1 cellular context compared by ENCODE assay signal in the genomic region with DNA sequence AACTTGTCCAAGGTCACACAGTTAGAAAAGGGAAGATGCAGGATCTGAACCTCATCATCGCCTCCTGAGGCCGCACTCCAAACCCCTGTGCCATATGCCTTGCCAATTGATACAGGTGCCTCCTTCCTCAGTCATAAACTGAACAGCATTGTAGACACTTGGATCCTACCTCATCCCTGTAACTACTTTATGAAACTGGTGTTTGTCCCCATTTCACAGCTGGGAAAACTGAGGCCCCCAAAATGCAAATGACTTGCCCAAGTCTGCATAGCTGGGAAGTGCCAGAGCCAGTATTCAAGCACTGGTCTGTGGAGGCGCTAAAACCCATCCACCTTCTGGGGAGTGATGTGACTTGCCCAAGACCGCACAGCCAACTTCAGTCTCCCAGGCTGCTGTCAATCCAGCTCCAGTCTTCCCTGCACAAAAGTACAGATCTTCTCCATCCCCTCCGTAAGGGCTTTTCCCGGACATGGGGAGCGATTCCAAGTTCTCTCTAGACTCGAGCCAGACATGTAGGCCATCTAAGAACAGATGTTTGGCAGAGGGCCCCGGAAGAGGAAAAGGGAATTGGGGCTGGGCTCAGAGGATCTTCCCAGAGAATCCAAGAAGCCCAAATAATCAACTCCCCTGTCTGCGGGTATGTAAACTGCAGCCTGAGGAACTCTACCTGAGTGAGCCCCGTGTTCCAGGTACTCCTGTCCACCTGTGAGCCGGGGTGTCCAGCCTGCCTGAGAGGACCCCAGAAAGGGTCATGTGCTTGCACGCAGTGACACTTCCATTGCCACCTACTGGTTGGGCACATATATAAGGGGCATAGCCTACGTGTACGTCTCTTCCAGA.
A peak's percentile ranks its signal among the peaks of the same experiment; 100 is the strongest.
TF ChIP-seq lines count a peak whose summit lies in the region.

No MANE protein-coding gene starts in this region.

TF ChIP-seq in K562, 482 proteins besides CTCF, POLR2A, EP300 and RAD21 (continued from another document):
- TF ChIP-seq KDM1A (IDR thresholded peaks at IDR 0.05) (peak; percentile 49 to 60; a peak in 3 of 4 replicates), ZNF24 (IDR thresholded peaks at IDR 0.05) (no peak), KAT2B (IDR thresholded peaks at IDR 0.05; ENCODE audit: low read depth, low read length) (no peak), HSF4 (CRISPR knock-in tag; IDR thresholded peaks at IDR 0.05; ENCODE audit: borderline replicate concordance) (no peak), SAFB (IDR thresholded peaks at IDR 0.05; ENCODE audit: borderline replicate concordance, low read depth, low read length) (no peak), BDP1 (IDR thresholded peaks at IDR 0.05; ENCODE audit: insufficient read depth, insufficient read length) (no peak), PTBP1 (IDR thresholded peaks at IDR 0.05; ENCODE audit: low read depth, low read length) (0 out of 2 replicates have a peak, but pooled peaks have one; percentile 67), LARP7 (IDR thresholded peaks at IDR 0.05) (no peak), FOSL1 (tag; conservative IDR thresholded peaks at IDR 0.05) (no peak), PHF21A (IDR thresholded peaks at IDR 0.05; ENCODE audit: borderline replicate concordance, low read depth) (no peak), RBM25 (IDR thresholded peaks at IDR 0.05; ENCODE audit: low read depth, low read length, severe bottlenecking) (peak; percentile 94), CHD2 (IDR thresholded peaks at IDR 0.05; ENCODE audit: low read depth, low read length) (no peak), LCOR (CRISPR knock-in tag; IDR thresholded peaks at IDR 0.05) (no peak), ADNP (tag; IDR thresholded peaks at IDR 0.05) (peak; percentile 63; the same call in 1 of the 2 replicates), KAT7 (CRISPR knock-in tag; IDR thresholded peaks at IDR 0.05; ENCODE audit: borderline replicate concordance) (no peak), KAT8 (IDR thresholded peaks at IDR 0.05; ENCODE audit: low read depth) (no peak)
- TF ChIP-seq, protein P1, sequence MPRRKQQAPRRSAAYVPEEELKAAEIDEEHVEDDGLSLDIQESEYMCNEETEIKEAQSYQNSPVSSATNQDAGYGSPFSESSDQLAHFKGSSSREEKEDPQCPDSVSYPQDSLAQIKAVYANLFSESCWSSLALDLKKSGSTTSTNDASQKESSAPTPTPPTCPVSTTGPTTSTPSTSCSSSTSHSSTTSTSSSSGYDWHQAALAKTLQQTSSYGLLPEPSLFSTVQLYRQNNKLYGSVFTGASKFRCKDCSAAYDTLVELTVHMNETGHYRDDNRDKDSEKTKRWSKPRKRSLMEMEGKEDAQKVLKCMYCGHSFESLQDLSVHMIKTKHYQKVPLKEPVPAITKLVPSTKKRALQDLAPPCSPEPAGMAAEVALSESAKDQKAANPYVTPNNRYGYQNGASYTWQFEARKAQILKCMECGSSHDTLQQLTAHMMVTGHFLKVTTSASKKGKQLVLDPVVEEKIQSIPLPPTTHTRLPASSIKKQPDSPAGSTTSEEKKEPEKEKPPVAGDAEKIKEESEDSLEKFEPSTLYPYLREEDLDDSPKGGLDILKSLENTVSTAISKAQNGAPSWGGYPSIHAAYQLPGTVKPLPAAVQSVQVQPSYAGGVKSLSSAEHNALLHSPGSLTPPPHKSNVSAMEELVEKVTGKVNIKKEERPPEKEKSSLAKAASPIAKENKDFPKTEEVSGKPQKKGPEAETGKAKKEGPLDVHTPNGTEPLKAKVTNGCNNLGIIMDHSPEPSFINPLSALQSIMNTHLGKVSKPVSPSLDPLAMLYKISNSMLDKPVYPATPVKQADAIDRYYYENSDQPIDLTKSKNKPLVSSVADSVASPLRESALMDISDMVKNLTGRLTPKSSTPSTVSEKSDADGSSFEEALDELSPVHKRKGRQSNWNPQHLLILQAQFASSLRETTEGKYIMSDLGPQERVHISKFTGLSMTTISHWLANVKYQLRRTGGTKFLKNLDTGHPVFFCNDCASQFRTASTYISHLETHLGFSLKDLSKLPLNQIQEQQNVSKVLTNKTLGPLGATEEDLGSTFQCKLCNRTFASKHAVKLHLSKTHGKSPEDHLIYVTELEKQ (CRISPR knock-in tag; IDR thresholded peaks at IDR 0.05): no peak
- TF ChIP-seq, protein P2, sequence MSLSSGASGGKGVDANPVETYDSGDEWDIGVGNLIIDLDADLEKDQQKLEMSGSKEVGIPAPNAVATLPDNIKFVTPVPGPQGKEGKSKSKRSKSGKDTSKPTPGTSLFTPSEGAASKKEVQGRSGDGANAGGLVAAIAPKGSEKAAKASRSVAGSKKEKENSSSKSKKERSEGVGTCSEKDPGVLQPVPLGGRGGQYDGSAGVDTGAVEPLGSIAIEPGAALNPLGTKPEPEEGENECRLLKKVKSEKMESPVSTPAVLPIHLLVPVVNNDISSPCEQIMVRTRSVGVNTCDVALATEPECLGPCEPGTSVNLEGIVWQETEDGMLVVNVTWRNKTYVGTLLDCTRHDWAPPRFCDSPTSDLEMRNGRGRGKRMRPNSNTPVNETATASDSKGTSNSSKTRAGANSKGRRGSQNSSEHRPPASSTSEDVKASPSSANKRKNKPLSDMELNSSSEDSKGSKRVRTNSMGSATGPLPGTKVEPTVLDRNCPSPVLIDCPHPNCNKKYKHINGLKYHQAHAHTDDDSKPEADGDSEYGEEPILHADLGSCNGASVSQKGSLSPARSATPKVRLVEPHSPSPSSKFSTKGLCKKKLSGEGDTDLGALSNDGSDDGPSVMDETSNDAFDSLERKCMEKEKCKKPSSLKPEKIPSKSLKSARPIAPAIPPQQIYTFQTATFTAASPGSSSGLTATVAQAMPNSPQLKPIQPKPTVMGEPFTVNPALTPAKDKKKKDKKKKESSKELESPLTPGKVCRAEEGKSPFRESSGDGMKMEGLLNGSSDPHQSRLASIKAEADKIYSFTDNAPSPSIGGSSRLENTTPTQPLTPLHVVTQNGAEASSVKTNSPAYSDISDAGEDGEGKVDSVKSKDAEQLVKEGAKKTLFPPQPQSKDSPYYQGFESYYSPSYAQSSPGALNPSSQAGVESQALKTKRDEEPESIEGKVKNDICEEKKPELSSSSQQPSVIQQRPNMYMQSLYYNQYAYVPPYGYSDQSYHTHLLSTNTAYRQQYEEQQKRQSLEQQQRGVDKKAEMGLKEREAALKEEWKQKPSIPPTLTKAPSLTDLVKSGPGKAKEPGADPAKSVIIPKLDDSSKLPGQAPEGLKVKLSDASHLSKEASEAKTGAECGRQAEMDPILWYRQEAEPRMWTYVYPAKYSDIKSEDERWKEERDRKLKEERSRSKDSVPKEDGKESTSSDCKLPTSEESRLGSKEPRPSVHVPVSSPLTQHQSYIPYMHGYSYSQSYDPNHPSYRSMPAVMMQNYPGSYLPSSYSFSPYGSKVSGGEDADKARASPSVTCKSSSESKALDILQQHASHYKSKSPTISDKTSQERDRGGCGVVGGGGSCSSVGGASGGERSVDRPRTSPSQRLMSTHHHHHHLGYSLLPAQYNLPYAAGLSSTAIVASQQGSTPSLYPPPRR (CRISPR knock-in tag; IDR thresholded peaks at IDR 0.05; ENCODE audit: borderline replicate concordance): no peak
- TF ChIP-seq, protein P3, sequence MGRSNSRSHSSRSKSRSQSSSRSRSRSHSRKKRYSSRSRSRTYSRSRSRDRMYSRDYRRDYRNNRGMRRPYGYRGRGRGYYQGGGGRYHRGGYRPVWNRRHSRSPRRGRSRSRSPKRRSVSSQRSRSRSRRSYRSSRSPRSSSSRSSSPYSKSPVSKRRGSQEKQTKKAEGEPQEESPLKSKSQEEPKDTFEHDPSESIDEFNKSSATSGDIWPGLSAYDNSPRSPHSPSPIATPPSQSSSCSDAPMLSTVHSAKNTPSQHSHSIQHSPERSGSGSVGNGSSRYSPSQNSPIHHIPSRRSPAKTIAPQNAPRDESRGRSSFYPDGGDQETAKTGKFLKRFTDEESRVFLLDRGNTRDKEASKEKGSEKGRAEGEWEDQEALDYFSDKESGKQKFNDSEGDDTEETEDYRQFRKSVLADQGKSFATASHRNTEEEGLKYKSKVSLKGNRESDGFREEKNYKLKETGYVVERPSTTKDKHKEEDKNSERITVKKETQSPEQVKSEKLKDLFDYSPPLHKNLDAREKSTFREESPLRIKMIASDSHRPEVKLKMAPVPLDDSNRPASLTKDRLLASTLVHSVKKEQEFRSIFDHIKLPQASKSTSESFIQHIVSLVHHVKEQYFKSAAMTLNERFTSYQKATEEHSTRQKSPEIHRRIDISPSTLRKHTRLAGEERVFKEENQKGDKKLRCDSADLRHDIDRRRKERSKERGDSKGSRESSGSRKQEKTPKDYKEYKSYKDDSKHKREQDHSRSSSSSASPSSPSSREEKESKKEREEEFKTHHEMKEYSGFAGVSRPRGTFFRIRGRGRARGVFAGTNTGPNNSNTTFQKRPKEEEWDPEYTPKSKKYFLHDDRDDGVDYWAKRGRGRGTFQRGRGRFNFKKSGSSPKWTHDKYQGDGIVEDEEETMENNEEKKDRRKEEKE (IDR thresholded peaks at IDR 0.05; ENCODE audit: borderline replicate concordance in 1 of 2, control insufficient read depth in 1 of 2, low read depth in 2 of 2, low read length in 1 of 2): no peak
- TF ChIP-seq, protein P4, sequence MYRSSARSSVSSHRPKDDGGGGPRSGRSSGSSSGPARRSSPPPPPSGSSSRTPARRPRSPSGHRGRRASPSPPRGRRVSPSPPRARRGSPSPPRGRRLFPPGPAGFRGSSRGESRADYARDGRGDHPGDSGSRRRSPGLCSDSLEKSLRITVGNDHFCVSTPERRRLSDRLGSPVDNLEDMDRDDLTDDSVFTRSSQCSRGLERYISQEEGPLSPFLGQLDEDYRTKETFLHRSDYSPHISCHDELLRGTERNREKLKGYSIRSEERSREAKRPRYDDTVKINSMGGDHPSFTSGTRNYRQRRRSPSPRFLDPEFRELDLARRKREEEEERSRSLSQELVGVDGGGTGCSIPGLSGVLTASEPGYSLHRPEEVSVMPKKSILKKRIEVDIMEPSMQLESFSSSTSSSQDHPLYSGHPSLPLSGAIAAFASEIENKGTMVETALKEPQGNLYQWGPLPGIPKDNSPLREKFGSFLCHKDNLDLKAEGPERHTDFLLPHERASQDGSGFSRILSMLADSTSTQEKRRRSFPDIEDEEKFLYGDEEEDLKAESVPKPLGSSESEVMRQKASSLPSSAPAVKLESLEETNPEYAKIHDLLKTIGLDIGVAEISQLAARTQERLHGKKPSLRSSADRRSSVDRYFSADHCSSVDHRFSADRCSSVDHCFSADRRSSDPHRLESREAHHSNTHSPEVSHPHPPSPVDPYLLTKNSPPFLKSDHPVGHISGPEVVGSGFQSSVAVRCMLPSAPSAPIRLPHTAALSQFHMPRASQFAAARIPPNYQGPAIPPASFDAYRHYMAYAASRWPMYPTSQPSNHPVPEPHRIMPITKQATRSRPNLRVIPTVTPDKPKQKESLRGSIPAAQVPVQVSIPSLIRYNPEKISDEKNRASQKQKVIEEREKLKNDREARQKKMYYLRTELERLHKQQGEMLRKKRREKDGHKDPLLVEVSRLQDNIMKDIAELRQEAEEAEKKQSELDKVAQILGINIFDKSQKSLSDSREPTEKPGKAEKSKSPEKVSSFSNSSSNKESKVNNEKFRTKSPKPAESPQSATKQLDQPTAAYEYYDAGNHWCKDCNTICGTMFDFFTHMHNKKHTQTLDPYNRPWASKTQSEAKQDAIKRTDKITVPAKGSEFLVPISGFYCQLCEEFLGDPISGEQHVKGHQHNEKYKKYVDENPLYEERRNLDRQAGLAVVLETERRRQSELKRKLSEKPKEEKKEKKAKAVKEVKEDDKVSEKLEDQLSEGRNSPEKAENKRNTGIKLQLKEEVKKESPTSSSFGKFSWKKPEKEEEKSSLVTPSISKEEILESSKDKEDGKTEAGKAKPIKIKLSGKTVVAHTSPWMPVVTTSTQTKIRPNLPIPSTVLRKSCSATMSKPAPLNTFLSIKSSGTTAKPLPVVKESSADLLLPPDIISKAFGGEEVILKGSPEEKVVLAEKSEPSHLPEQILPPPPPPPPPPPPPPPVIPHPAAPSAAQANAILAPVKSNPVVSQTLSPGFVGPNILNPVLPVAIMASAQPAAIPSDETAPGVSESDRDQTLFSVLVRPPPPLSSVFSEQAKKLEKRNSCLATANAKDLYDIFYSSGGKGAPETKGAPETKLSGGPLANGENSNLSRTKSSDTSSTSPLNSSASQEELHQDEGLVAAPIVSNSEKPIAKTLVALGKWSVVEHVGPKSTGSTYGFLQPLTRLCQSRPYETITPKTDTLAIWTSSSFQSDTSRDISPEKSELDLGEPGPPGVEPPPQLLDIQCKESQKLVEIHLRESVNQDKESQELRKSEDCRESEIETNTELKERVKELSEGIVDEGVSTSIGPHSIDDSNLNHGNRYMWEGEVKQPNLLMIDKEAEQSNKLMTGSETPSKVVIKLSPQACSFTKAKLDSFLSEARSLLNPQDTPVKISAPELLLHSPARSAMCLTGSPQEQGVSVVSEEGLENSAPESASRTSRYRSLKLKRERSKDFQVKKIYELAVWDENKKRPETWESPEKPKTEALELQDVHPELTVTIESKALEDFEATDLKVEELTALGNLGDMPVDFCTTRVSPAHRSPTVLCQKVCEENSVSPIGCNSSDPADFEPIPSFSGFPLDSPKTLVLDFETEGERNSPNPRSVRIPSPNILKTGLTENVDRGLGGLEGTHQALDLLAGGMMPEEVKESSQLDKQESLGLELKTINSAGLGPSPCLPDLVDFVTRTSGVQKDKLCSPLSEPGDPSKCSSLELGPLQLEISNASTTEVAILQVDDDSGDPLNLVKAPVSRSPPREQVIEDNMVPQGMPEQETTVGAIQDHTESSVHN (IDR thresholded peaks at IDR 0.05; ENCODE audit: borderline replicate concordance in 1 of 2, low read depth in 1 of 2): no peak
- TF ChIP-seq, protein P5, sequence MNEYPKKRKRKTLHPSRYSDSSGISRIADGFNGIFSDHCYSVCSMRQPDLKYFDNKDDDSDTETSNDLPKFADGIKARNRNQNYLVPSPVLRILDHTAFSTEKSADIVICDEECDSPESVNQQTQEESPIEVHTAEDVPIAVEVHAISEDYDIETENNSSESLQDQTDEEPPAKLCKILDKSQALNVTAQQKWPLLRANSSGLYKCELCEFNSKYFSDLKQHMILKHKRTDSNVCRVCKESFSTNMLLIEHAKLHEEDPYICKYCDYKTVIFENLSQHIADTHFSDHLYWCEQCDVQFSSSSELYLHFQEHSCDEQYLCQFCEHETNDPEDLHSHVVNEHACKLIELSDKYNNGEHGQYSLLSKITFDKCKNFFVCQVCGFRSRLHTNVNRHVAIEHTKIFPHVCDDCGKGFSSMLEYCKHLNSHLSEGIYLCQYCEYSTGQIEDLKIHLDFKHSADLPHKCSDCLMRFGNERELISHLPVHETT (CRISPR knock-in tag; conservative IDR thresholded peaks at IDR 0.05 in 1 of 2, IDR thresholded peaks at IDR 0.05 in 1 of 2): no peak
TF ChIP-seq in K562: peak in this region for 10.
